In genomic region chr2:222610746-222611145, GRCh38 we compare ENCODE assay signal across 14 cellular contexts. TPM values are rescaled to one million over a fixed set of nuclear protein-coding genes. Genes with fewer than 3 reads are reported as not detected.
DNase-seq lines count a peak whose midpoint lies in the region; ATAC-seq and TF ChIP-seq lines count a peak whose summit lies in the region.
"Had no signal": no experiment of that assay in that cellular context is flagged by ENCODE, and none has a peak within 500 bp of the region (broad histone marks: within the 10 kb centered on the region; RNA-seq: fewer than 3 reads in every experiment).

No MANE protein-coding gene starts in this region.

- H3K4me3 ChIP-seq in epithelial cell of esophagus (ENCODE audit: low read length) (no peak overlapping the region), psoas muscle (no peak overlapping the region)
- H3K4me3 ChIP-seq: GM12878, upper lobe of left lung had no signal

- H3K27me3 ChIP-seq in psoas muscle (ENCODE audit: insufficient read depth in 3 of 3, low read length in 2 of 3), result no peaks in the 10 kb centered on the region
- H3K27me3 ChIP-seq: upper lobe of left lung had no signal

- no peaks in the 10 kb centered on the region for H3K9me3 ChIP-seq in psoas muscle
- H3K9me3 ChIP-seq: upper lobe of left lung had no signal

- no peaks in the 10 kb centered on the region for H3K4me1 ChIP-seq in psoas muscle
- H3K4me1 ChIP-seq: upper lobe of left lung had no signal

- no peak overlapping the region for H3K4me3 Mint-ChIP-seq in activated naive CD4-positive, alpha-beta T cell treated with anti-CD3 and anti-CD28 coated beads, Interleukin-2, amount 10 ng/mL, durations not matched to agents 7 days and 5 days
- H3K4me3 Mint-ChIP-seq in activated naive CD4-positive, alpha-beta T cell treated with anti-CD3 and anti-CD28 coated beads for 36 hours, result no peak overlapping the region
- H3K4me3 Mint-ChIP-seq: activated CD4-positive, alpha-beta T cell treated with anti-CD3 and anti-CD28 coated beads, Interleukin-2, amount 10 ng/mL, durations not matched to agents 7 days and 5 days; activated T-cell treated with anti-CD3 and anti-CD28 coated beads, Interleukin-2, amount 50 U/mL, for 72 hours had no signal

- peaks cover 23% of the 10 kb centered on the region for H3K36me3 Mint-ChIP-seq in activated naive CD4-positive, alpha-beta T cell treated with anti-CD3 and anti-CD28 coated beads, Interleukin-2, amount 10 ng/mL, durations not matched to agents 7 days and 5 days
- H3K36me3 Mint-ChIP-seq in activated naive CD4-positive, alpha-beta T cell treated with anti-CD3 and anti-CD28 coated beads for 36 hours (ENCODE audit: low read depth), result peaks cover 35% of the 10 kb centered on the region

- DNase-seq in activated naive CD4-positive, alpha-beta T cell treated with anti-CD3 and anti-CD28 coated beads, Interleukin-2, amount 10 ng/mL, durations not matched to agents 7 days and 5 days, result no peak
- DNase-seq in activated naive CD4-positive, alpha-beta T cell treated with anti-CD3 and anti-CD28 coated beads for 36 hours, result no peak
- DNase-seq in NCI-H1694 treated with DMSO at 0.1 percent for 48 hours (lab: John Stamatoyannopoulos, UW), result peak; percentile 42
- DNase-seq in epithelial cell of esophagus (ENCODE audit: low read depth), result peak; percentile 6
- DNase-seq in psoas muscle, result no peak
- DNase-seq in SHP77 treated with DMSO at 0.1 percent for 48 hours (lab: John Stamatoyannopoulos, UW), result no peak
- no peak for DNase-seq in NCI-H1436 treated with DMSO at 0.1 percent for 48 hours (lab: John Stamatoyannopoulos, UW)
- DNase-seq: activated CD4-positive, alpha-beta T cell treated with anti-CD3 and anti-CD28 coated beads, Interleukin-2, amount 10 ng/mL, durations not matched to agents 7 days and 5 days; activated T-cell treated with anti-CD3 and anti-CD28 coated beads, Interleukin-2, amount 50 U/mL, for 72 hours; kidney; stimulated activated CD4-positive, alpha-beta T cell treated with anti-CD3 and anti-CD28 coated beads, Interleukin-2, amount 100 ng/mL, for 24 hours; upper lobe of left lung had no signal

- intact Hi-C loops in activated naive CD4-positive, alpha-beta T cell treated with anti-CD3 and anti-CD28 coated beads for 36 hours (cut with micrococcal nuclease), result no loop called here
- intact Hi-C loops in psoas muscle (cut with DNase I), result loop anchor here (5.0 to 10.0 kb wide), 3 partner anchors 293 to 553 kb away; no protein-coding TSS in a partner anchor

- H3K27ac ChIP-seq in psoas muscle, result no peak overlapping the region
- H3K27ac ChIP-seq: upper lobe of left lung had no signal

- CTCF ChIA-PET in activated naive CD4-positive, alpha-beta T cell treated with anti-CD3 and anti-CD28 coated beads, Interleukin-2, amount 10 ng/mL, durations not matched to agents 7 days and 5 days (lab: Charles Lee), result interaction anchor here (0.6 to 1.7 kb wide), 2 partner anchors 66 to 293 kb away, joined by 3 to 9 read pairs; no protein-coding TSS in a partner anchor
- CTCF ChIA-PET in activated naive CD4-positive, alpha-beta T cell treated with anti-CD3 and anti-CD28 coated beads for 36 hours (lab: Charles Lee), result interaction anchor here (1.4 kb wide), 1 partner anchor 293 kb away, joined by 4 read pairs; no protein-coding TSS in a partner anchor

- H3K27me3 Mint-ChIP-seq in activated naive CD4-positive, alpha-beta T cell treated with anti-CD3 and anti-CD28 coated beads, Interleukin-2, amount 10 ng/mL, durations not matched to agents 7 days and 5 days, result no peaks in the 10 kb centered on the region
- no peaks in the 10 kb centered on the region for H3K27me3 Mint-ChIP-seq in activated naive CD4-positive, alpha-beta T cell treated with anti-CD3 and anti-CD28 coated beads for 36 hours (ENCODE audit: low read depth)
- H3K27me3 Mint-ChIP-seq: activated CD4-positive, alpha-beta T cell treated with anti-CD3 and anti-CD28 coated beads, Interleukin-2, amount 10 ng/mL, durations not matched to agents 7 days and 5 days had no signal

- 46 to 58% (median 55%) methylated on average over 1 of the region's 1 CpG for WGBS in psoas muscle, 3 donors

- peak in 3 of 4 donors; percentile 46 to 75 (median 68) for ATAC-seq in psoas muscle
- no peak for ATAC-seq in GM18517 (IDR thresholded peaks at IDR 0.05; ENCODE audit: unreplicated experiment)
- ATAC-seq: activated T-cell treated with anti-CD3 and anti-CD28 coated beads, Interleukin-2, amount 50 U/mL, for 72 hours; GM12878 had no signal

- H3K9me3 Mint-ChIP-seq in activated naive CD4-positive, alpha-beta T cell treated with anti-CD3 and anti-CD28 coated beads, Interleukin-2, amount 10 ng/mL, durations not matched to agents 7 days and 5 days, result no peaks in the 10 kb centered on the region
- no peaks in the 10 kb centered on the region for H3K9me3 Mint-ChIP-seq in activated naive CD4-positive, alpha-beta T cell treated with anti-CD3 and anti-CD28 coated beads for 36 hours
- H3K9me3 Mint-ChIP-seq: activated CD4-positive, alpha-beta T cell treated with anti-CD3 and anti-CD28 coated beads, Interleukin-2, amount 10 ng/mL, durations not matched to agents 7 days and 5 days; activated T-cell treated with anti-CD3 and anti-CD28 coated beads, Interleukin-2, amount 50 U/mL, for 72 hours had no signal

- H3K36me3 ChIP-seq in psoas muscle (ENCODE audit: insufficient read depth in 1 of 2, low read depth in 1 of 2), result peaks cover 8 to 54% of the 10 kb centered on the region in 2 donors

- peak; percentile 38 for TF ChIP-seq CTCF in epithelial cell of esophagus (IDR thresholded peaks at IDR 0.05; ENCODE audit: insufficient read depth, low read depth, low read length, missing control alignments)
- peak; percentile 15 for TF ChIP-seq CTCF in psoas muscle (IDR thresholded peaks at IDR 0.05)

- H3K4me1 Mint-ChIP-seq in activated naive CD4-positive, alpha-beta T cell treated with anti-CD3 and anti-CD28 coated beads, Interleukin-2, amount 10 ng/mL, durations not matched to agents 7 days and 5 days, result no peaks in the 10 kb centered on the region
- H3K4me1 Mint-ChIP-seq in activated naive CD4-positive, alpha-beta T cell treated with anti-CD3 and anti-CD28 coated beads for 36 hours (ENCODE audit: low read depth), result peaks cover 4% of the 10 kb centered on the region
- H3K4me1 Mint-ChIP-seq: activated CD4-positive, alpha-beta T cell treated with anti-CD3 and anti-CD28 coated beads, Interleukin-2, amount 10 ng/mL, durations not matched to agents 7 days and 5 days had no signal

- H3K27ac Mint-ChIP-seq in activated naive CD4-positive, alpha-beta T cell treated with anti-CD3 and anti-CD28 coated beads, Interleukin-2, amount 10 ng/mL, durations not matched to agents 7 days and 5 days, result peak overlapping the region; percentile 55
- H3K27ac Mint-ChIP-seq in activated naive CD4-positive, alpha-beta T cell treated with anti-CD3 and anti-CD28 coated beads for 36 hours, result no peak overlapping the region
- H3K27ac Mint-ChIP-seq: activated CD4-positive, alpha-beta T cell treated with anti-CD3 and anti-CD28 coated beads, Interleukin-2, amount 10 ng/mL, durations not matched to agents 7 days and 5 days; activated T-cell treated with anti-CD3 and anti-CD28 coated beads, Interleukin-2, amount 50 U/mL, for 72 hours had no signal

RNA-seq across cellular contexts. Expression of gene FARSB, which starts 45.1 kb away (rescaled TPM):
- 10 to 100 TPM; 46.4 to 46.8 TPM for total RNA-seq in activated naive CD4-positive, alpha-beta T cell treated with anti-CD3 and anti-CD28 coated beads for 36 hours
- total RNA-seq in psoas muscle, result 10 to 100 TPM; 23.2 to 45.3 (median 41.4) TPM
- polyA plus RNA-seq in psoas muscle, result 10 to 100 TPM; 26.7 to 35.6 (median 28.7) TPM

Comparison
In these comparisons a context has a peak if more than half of its experiments do, and no peak if none do; other contexts are left out.
1. DNase-seq: peak in NCI-H1694 treated with DMSO at 0.1 percent for 48 hours (single experiment) and epithelial cell of esophagus (single experiment); none in activated naive CD4-positive, alpha-beta T cell treated with anti-CD3 and anti-CD28 coated beads, Interleukin-2, amount 10 ng/mL, durations not matched to agents 7 days and 5 days (single experiment), activated naive CD4-positive, alpha-beta T cell treated with anti-CD3 and anti-CD28 coated beads for 36 hours (single experiment), psoas muscle (0 of 2), SHP77 treated with DMSO at 0.1 percent for 48 hours (single experiment) and NCI-H1436 treated with DMSO at 0.1 percent for 48 hours (single experiment).